ENCODE assay signal across 6 cellular contexts in genomic region chr6:100920028-100920427, GRCh38.
"Had no signal": no experiment of that assay in that cellular context is flagged by ENCODE, and none has a peak within 500 bp of the region (broad histone marks: within the 10 kb centered on the region; RNA-seq: fewer than 3 reads in every experiment).

No MANE protein-coding gene starts in this region.

- ATAC-seq: GM23338, K562 had no signal

- H3K9me3 Mint-ChIP-seq: GM23338, H9 had no signal

- H3K4me3 Mint-ChIP-seq: GM23338, H9 had no signal

- H3K27ac Mint-ChIP-seq: GM23338, H9 had no signal

- DNase-seq: H9, HCEC 1CT, IMR-90, KG1 had no signal
